22 cellular contexts compared by ENCODE assay signal in the genomic region with DNA sequence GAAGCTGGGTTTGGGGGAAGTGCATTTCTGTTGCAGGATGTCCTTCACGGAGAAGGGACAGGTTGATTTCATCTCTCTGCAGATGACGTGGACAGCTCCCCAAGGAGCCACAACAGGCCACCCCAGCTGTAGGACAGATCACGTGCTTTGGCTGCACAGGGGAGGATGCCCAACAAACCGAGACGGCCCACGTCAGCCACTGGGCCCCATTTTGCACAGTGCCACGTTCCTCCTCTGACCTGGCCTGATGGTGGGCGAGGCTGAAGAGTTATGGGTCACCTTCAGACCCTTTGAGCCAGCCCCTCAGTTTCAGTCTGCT. TPM values are rescaled to one million over a fixed set of nuclear protein-coding genes. Genes with fewer than 3 reads are reported as not detected.
"Had no signal": no experiment of that assay in that cellular context is flagged by ENCODE, and none has a peak within 500 bp of the region (broad histone marks: within the 10 kb centered on the region; RNA-seq: fewer than 3 reads in every experiment).

No MANE protein-coding gene starts in this region.

- H3K36me3 ChIP-seq: colonic mucosa, left ventricle myocardium inferior, prostate gland, suprapubic skin, transverse colon had no signal

- H3K4me1 Mint-ChIP-seq: activated CD8-positive, alpha-beta memory T cell treated with anti-CD3 and anti-CD28 coated beads, Interleukin-2, amount 10 ng/mL, durations not matched to agents 7 days and 5 days; activated naive CD8-positive, alpha-beta T cell treated with anti-CD3 and anti-CD28 coated beads, Interleukin-2, amount 10 ng/mL, durations not matched to agents 7 days and 5 days; activated T-helper 17 cell treated with anti-CD3 and anti-CD28 coated beads, Interleukin-2, amount 50 U/mL, for 72 hours; central memory CD8-positive, alpha-beta T cell had no signal

- H3K36me3 Mint-ChIP-seq: activated CD4-positive, alpha-beta memory T cell treated with anti-CD3 and anti-CD28 coated beads for 36 hours; activated CD8-positive, alpha-beta memory T cell treated with anti-CD3 and anti-CD28 coated beads, Interleukin-2, amount 10 ng/mL, durations not matched to agents 7 days and 5 days; activated naive CD8-positive, alpha-beta T cell treated with anti-CD3 and anti-CD28 coated beads, Interleukin-2, amount 10 ng/mL, durations not matched to agents 7 days and 5 days; WTC11 had no signal

- H3K27ac ChIP-seq: colonic mucosa, left ventricle myocardium inferior, prostate gland, suprapubic skin, transverse colon had no signal

- H3K27me3 ChIP-seq: colonic mucosa, suprapubic skin, transverse colon had no signal

- H3K4me3 Mint-ChIP-seq: activated CD4-positive, alpha-beta memory T cell treated with anti-CD3 and anti-CD28 coated beads for 36 hours; activated CD8-positive, alpha-beta memory T cell treated with anti-CD3 and anti-CD28 coated beads, Interleukin-2, amount 10 ng/mL, durations not matched to agents 7 days and 5 days; activated naive CD8-positive, alpha-beta T cell treated with anti-CD3 and anti-CD28 coated beads, Interleukin-2, amount 10 ng/mL, durations not matched to agents 7 days and 5 days; activated T-helper 17 cell treated with anti-CD3 and anti-CD28 coated beads, Interleukin-2, amount 50 U/mL, for 72 hours; central memory CD8-positive, alpha-beta T cell; stimulated activated naive CD8-positive, alpha-beta T cell treated with anti-CD3 and anti-CD28 coated beads, Interleukin-15, Interleukin-2, amounts not matched to agents 100 ng/mL and 50 ng/mL, for 24 hours; WTC11 had no signal

- DNase-seq: activated CD4-positive, alpha-beta memory T cell treated with anti-CD3 and anti-CD28 coated beads for 36 hours; activated CD4-positive, alpha-beta T cell treated with anti-CD3 and anti-CD28 coated beads for 4 hours; activated CD8-positive, alpha-beta memory T cell treated with anti-CD3 and anti-CD28 coated beads, Interleukin-2, amount 10 ng/mL, durations not matched to agents 7 days and 5 days; activated naive CD4-positive, alpha-beta T cell; activated naive CD8-positive, alpha-beta T cell treated with anti-CD3 and anti-CD28 coated beads, Interleukin-2, amount 10 ng/mL, durations not matched to agents 7 days and 5 days; activated T-cell treated with anti-CD3 and anti-CD28 coated beads, Interleukin-2, amount 50 U/mL, for 1 hour; amygdala; colonic mucosa; foreskin melanocyte; head of caudate nucleus; left ventricle myocardium inferior; mammary epithelial cell; right cardiac atrium; transverse colon had no signal

- H3K27me3 Mint-ChIP-seq: central memory CD8-positive, alpha-beta T cell had no signal

- H3K9me3 ChIP-seq: colonic mucosa, left ventricle myocardium inferior, prostate gland, suprapubic skin, transverse colon had no signal

- H3K27ac Mint-ChIP-seq: activated CD4-positive, alpha-beta memory T cell treated with anti-CD3 and anti-CD28 coated beads for 36 hours; activated CD8-positive, alpha-beta memory T cell treated with anti-CD3 and anti-CD28 coated beads, Interleukin-2, amount 10 ng/mL, durations not matched to agents 7 days and 5 days; activated naive CD8-positive, alpha-beta T cell treated with anti-CD3 and anti-CD28 coated beads, Interleukin-2, amount 10 ng/mL, durations not matched to agents 7 days and 5 days; activated T-helper 17 cell treated with anti-CD3 and anti-CD28 coated beads, Interleukin-2, amount 50 U/mL, for 72 hours; stimulated activated naive CD8-positive, alpha-beta T cell treated with anti-CD3 and anti-CD28 coated beads, Interleukin-15, Interleukin-2, amounts not matched to agents 100 ng/mL and 50 ng/mL, for 24 hours; WTC11 had no signal

- H3K4me3 ChIP-seq: colonic mucosa, left ventricle myocardium inferior, prostate gland, suprapubic skin, transverse colon had no signal

- ATAC-seq: activated CD8-positive, alpha-beta memory T cell treated with anti-CD3 and anti-CD28 coated beads, Interleukin-2, amount 10 ng/mL, durations not matched to agents 7 days and 5 days; activated T-helper 17 cell treated with anti-CD3 and anti-CD28 coated beads, Interleukin-2, amount 50 U/mL, for 72 hours; right cardiac atrium; WTC11 had no signal

- H3K4me1 ChIP-seq: colonic mucosa, left ventricle myocardium inferior, prostate gland, suprapubic skin had no signal

- H3K9me3 Mint-ChIP-seq: activated CD4-positive, alpha-beta memory T cell treated with anti-CD3 and anti-CD28 coated beads for 36 hours; activated naive CD8-positive, alpha-beta T cell treated with anti-CD3 and anti-CD28 coated beads, Interleukin-2, amount 10 ng/mL, durations not matched to agents 7 days and 5 days; activated T-helper 17 cell treated with anti-CD3 and anti-CD28 coated beads, Interleukin-2, amount 50 U/mL, for 72 hours; central memory CD8-positive, alpha-beta T cell; stimulated activated naive CD8-positive, alpha-beta T cell treated with anti-CD3 and anti-CD28 coated beads, Interleukin-15, Interleukin-2, amounts not matched to agents 100 ng/mL and 50 ng/mL, for 24 hours; WTC11 had no signal

RNA-seq across cellular contexts. Expression of a gene that starts 9.0 kb away (rescaled TPM):
- total RNA-seq: epithelial cell of proximal tubule, kidney epithelial cell, mammary epithelial cell had no signal
